ENCODE assay signal across 8 cellular contexts in genomic region chr9:131500939-131501541, GRCh38. TPM values are rescaled to one million over a fixed set of nuclear protein-coding genes. Genes with fewer than 3 reads are reported as not detected.
DNase-seq lines count a peak whose midpoint lies in the region; ATAC-seq lines count a peak whose summit lies in the region.

No MANE protein-coding gene starts in this region.

- ATAC-seq in central memory CD8-positive, alpha-beta T cell (replicated peaks; ENCODE audit: extremely low read depth, poor library complexity, severe bottlenecking): peak; percentile 47

- peaks cover 64% of the 10 kb centered on the region for H3K4me1 Mint-ChIP-seq in central memory CD8-positive, alpha-beta T cell

- peaks cover 42% of the 10 kb centered on the region for H3K36me3 Mint-ChIP-seq in central memory CD8-positive, alpha-beta T cell (ENCODE audit: insufficient read depth)

- H3K27me3 Mint-ChIP-seq in central memory CD8-positive, alpha-beta T cell: no peaks in the 10 kb centered on the region

- H3K9me3 Mint-ChIP-seq in central memory CD8-positive, alpha-beta T cell: no peaks in the 10 kb centered on the region

- DNase-seq in HT-29 (ENCODE audit: low spot score) (peak; percentile 28), T1000 (lab: John Stamatoyannopoulos, UW) (peak; percentile 57), ureter (ENCODE audit: low spot score) (no peak), hypothalamus (lab: John Stamatoyannopoulos, UW) (no peak), cerebellar cortex (ENCODE audit: low spot score) (no peak), NCI-H446 treated with DMSO at 0.1 percent for 48 hours (lab: John Stamatoyannopoulos, UW) (no peak)
- peak in 1 of 2 donors; percentile 30 for DNase-seq in central memory CD8-positive, alpha-beta T cell (ENCODE audit: low spot score in 2 of 2)
- DNase-seq in stimulated activated CD4-positive, alpha-beta T cell treated with anti-CD3 and anti-CD28 coated beads, Interleukin-4, amount 100 ng/mL, for 4 hours: peak; percentile 23 to 55

- peak overlapping the region; percentile 73 for H3K27ac Mint-ChIP-seq in central memory CD8-positive, alpha-beta T cell (ENCODE audit: low read depth)

- H3K4me3 Mint-ChIP-seq in central memory CD8-positive, alpha-beta T cell: peak overlapping the region; percentile 90

RNA-seq across cellular contexts. Expression of gene POMT1, which starts 1.7 kb away (rescaled TPM):
- 22.1 and 26.2 TPM in 2 replicates for total RNA-seq in HT-29 (2014; rRNA removed; shearing (Covaris generic))
- 26.5 TPM for total RNA-seq in ureter

RNA-seq across cellular contexts. Expression of gene UCK1, which starts 30.0 kb away (rescaled TPM):
- 22.1 and 34.0 TPM in 2 replicates for total RNA-seq in HT-29 (2014; rRNA removed; shearing (Covaris generic))
- 20.4 TPM for total RNA-seq in ureter

RNA-seq across cellular contexts. Expression of gene PRRT1B, which starts 44.3 kb away (rescaled TPM):
- total RNA-seq in HT-29 (2014; rRNA removed; shearing (Covaris generic)): 0.10 and 0.23 TPM in 2 replicates
- total RNA-seq in ureter: not detected

Comparison
In these comparisons a context has a peak if more than half of its experiments do, and no peak if none do; other contexts are left out.
1. DNase-seq: peak in HT-29 (single experiment), T1000 (single experiment) and stimulated activated CD4-positive, alpha-beta T cell treated with anti-CD3 and anti-CD28 coated beads, Interleukin-4, amount 100 ng/mL, for 4 hours (2 of 2); none in ureter (single experiment), hypothalamus (0 of 51), cerebellar cortex (single experiment) and NCI-H446 treated with DMSO at 0.1 percent for 48 hours (single experiment).